In genomic region chr16:68902376-68903345, GRCh38 we compare ENCODE assay signal across 8 cellular contexts. TPM values are rescaled to one million over a fixed set of nuclear protein-coding genes. Genes with fewer than 3 reads are reported as not detected.
DNase-seq lines count a peak whose midpoint lies in the region; ATAC-seq and TF ChIP-seq lines count a peak whose summit lies in the region.

No MANE protein-coding gene starts in this region.

- H3F3A ChIP-seq in GM23248 (ENCODE audit: insufficient read depth): peaks cover 11% of the 10 kb centered on the region

- in situ Hi-C loops in GM23248 (cut with MboI): loop anchor here (5.0 kb wide), 1 partner anchor 220 kb away; no protein-coding TSS in a partner anchor

- ATAC-seq in HG03378 (IDR thresholded peaks at IDR 0.05; ENCODE audit: unreplicated experiment) (no peak), HG02588 (IDR thresholded peaks at IDR 0.05; ENCODE audit: unreplicated experiment) (no peak)

- 64 to 65% methylated on average over 6 of the region's 6 CpGs for WGBS in GM23248 (ENCODE audit: low coverage in 1 of 2, low lambda C conversion rate in 2 of 2, missing lambda C conversion rate in 2 of 2), 2 experiments
- WGBS in adrenal gland, 4 donors: 51 to 58% (median 54%) methylated on average over 6 of the region's 6 CpGs
- 41% methylated on average over 6 of the region's 6 CpGs for WGBS in hepatocyte (ENCODE audit: low lambda C conversion rate, missing lambda C conversion rate)
- 43 to 59% (median 46%) methylated on average over 6 of the region's 6 CpGs for WGBS in stomach, 5 donors

- TF ChIP-seq CTCF in adrenal gland (IDR thresholded peaks at IDR 0.05) (peak; percentile 51 to 68 (median 60)), hepatocyte (IDR thresholded peaks at IDR 0.05; ENCODE audit: poor library complexity) (peak; percentile 75), stomach (IDR thresholded peaks at IDR 0.05) (peak in 5 of 7 experiments; percentile 34 to 62 (median 51))

- no peaks in the 10 kb centered on the region for H3K36me3 ChIP-seq in GM23248 (ENCODE audit: low read depth)
- no peaks in the 10 kb centered on the region for H3K36me3 ChIP-seq in adrenal gland (replicated peaks in 1 of 2)
- no peaks in the 10 kb centered on the region for H3K36me3 ChIP-seq in hepatocyte (replicated peaks; ENCODE audit: insufficient read depth, low read depth)
- H3K36me3 ChIP-seq in stomach: peaks cover 0 to 28% (median 15%) of the 10 kb centered on the region in 4 donors

- H3K9me3 ChIP-seq in GM23248 (ENCODE audit: low read depth) (no peaks in the 10 kb centered on the region), adrenal gland (replicated peaks in 1 of 3) (no peaks in the 10 kb centered on the region), hepatocyte (ENCODE audit: low read depth) (no peaks in the 10 kb centered on the region), stomach (no peaks in the 10 kb centered on the region)

- H4K20me1 ChIP-seq in GM23248 (ENCODE audit: insufficient read depth) (no peaks in the 10 kb centered on the region), hepatocyte (ENCODE audit: insufficient read depth, poor library complexity, severe bottlenecking) (no peaks in the 10 kb centered on the region)

- no peak overlapping the region for H3K9ac ChIP-seq in GM23248

- no peaks in the 10 kb centered on the region for H3K9me2 ChIP-seq in GM23248 (ENCODE audit: insufficient read depth)
- no peaks in the 10 kb centered on the region for H3K9me2 ChIP-seq in hepatocyte (replicated peaks; ENCODE audit: insufficient read depth)

- H3K27me3 ChIP-seq in GM23248 (replicated peaks; ENCODE audit: insufficient read depth) (no peaks in the 10 kb centered on the region), adrenal gland (no peaks in the 10 kb centered on the region), hepatocyte (no peaks in the 10 kb centered on the region), stomach (no peaks in the 10 kb centered on the region)

- no peak overlapping the region for H3K4me2 ChIP-seq in GM23248 (ENCODE audit: unreplicated experiment)
- no peak overlapping the region for H3K4me2 ChIP-seq in hepatocyte

- H3K79me2 ChIP-seq in GM23248 (ENCODE audit: insufficient read depth): no peaks in the 10 kb centered on the region
- H3K79me2 ChIP-seq in hepatocyte: no peaks in the 10 kb centered on the region

- no peak for TF ChIP-seq EP300 in stomach (IDR thresholded peaks at IDR 0.05)

- no peak overlapping the region for H3K27ac ChIP-seq in GM23248
- H3K27ac ChIP-seq in adrenal gland: no peak overlapping the region
- H3K27ac ChIP-seq in hepatocyte: no peak overlapping the region
- no peak overlapping the region for H3K27ac ChIP-seq in stomach

- DNase-seq in AG08396 (ENCODE audit: low spot score) (peak; percentile 39), GM23248 (peak; percentile 72), NCI-H2196 (lab: John Stamatoyannopoulos, UW; ENCODE audit: unreplicated experiment) (peak; percentile 63), adrenal gland (peak; percentile 18 to 76 (median 34)), hepatocyte (ENCODE audit: low spot score) (peak; percentile 77), stomach (no peak)

- H3K4me3 ChIP-seq in GM23248: no peak overlapping the region
- H3K4me3 ChIP-seq in adrenal gland: no peak overlapping the region
- no peak overlapping the region for H3K4me3 ChIP-seq in hepatocyte
- H3K4me3 ChIP-seq in stomach: no peak overlapping the region

- H2AFZ ChIP-seq in GM23248 (no peak overlapping the region), hepatocyte (no peak overlapping the region)

- intact Hi-C loops in adrenal gland (cut with DNase I): loop anchor here (5.0 to 10.0 kb wide), 2 partner anchors 202 to 220 kb away; partner anchors contain the start of gene HAS3 (in 1 of the 2)
- intact Hi-C loops in stomach (cut with DNase I; ENCODE audit: low total_unique reads): loop anchor here (5.0 kb wide), 1 partner anchor 220 kb away; no protein-coding TSS in a partner anchor

- TF ChIP-seq POLR2A in adrenal gland (IDR thresholded peaks at IDR 0.05): no peak
- no peak for TF ChIP-seq POLR2A in stomach (IDR thresholded peaks at IDR 0.05)

- H3K4me1 ChIP-seq in GM23248 (ENCODE audit: insufficient read depth): peaks cover 4% of the 10 kb centered on the region; the same call in 1 of the 2 replicates
- no peaks in the 10 kb centered on the region for H3K4me1 ChIP-seq in adrenal gland (replicated peaks in 1 of 2)
- H3K4me1 ChIP-seq in hepatocyte (ENCODE audit: insufficient read depth): peaks cover 4% of the 10 kb centered on the region
- H3K4me1 ChIP-seq in stomach: peaks cover 0 to 12% (median 0%) of the 10 kb centered on the region in 4 donors

RNA-seq across cellular contexts. Expression of gene TANGO6, which starts 59.3 kb away (rescaled TPM):
- total RNA-seq in GM23248 (2014; rRNA removed; shearing (Covaris generic)): 12.8 and 17.6 TPM in 2 replicates
- polyA plus RNA-seq in GM23248 (2016; fragmentation: Nextera tagmentation; extraction: Ambion mirVana) (7.0 and 7.8 TPM in 2 replicates), adrenal gland (1 to 10 TPM; 1.9 to 7.8 (median 2.3) TPM), hepatocyte (4.2 and 4.8 TPM in 2 replicates), stomach (1 to 10 TPM; 2.2 to 9.9 (median 3.9) TPM)
- total RNA-seq in adrenal gland (10 to 100 TPM in 7 of 8 donors, 1 to 10 TPM in 1; 9.5 to 17.9 (median 13.5) TPM), hepatocyte (6.5 and 10.9 TPM in 2 replicates), stomach (10 to 100 TPM in 4 of 5 donors, 1 to 10 TPM in 1; 9.7 to 32.7 (median 17.3) TPM)
